ENCODE assay signal across 24 cellular contexts in genomic region chr12:49471557-49471956, GRCh38.
"Had no signal": no experiment of that assay in that cellular context is flagged by ENCODE, and none has a peak within 500 bp of the region (broad histone marks: within the 10 kb centered on the region; RNA-seq: fewer than 3 reads in every experiment).

No MANE protein-coding gene starts in this region.

- H3K9me3 ChIP-seq: lower lobe of right lung, mucosa of descending colon, right lobe of liver, tibial nerve had no signal

- ATAC-seq: activated CD4-positive, alpha-beta T cell treated with anti-CD3 and anti-CD28 coated beads for 36 hours; activated naive CD4-positive, alpha-beta T cell treated with anti-CD3 and anti-CD28 coated beads, Interleukin-2, amount 50 U/mL, for 72 hours; activated T-helper 17 cell treated with anti-CD3 and anti-CD28 coated beads, Interleukin-2, amount 50 U/mL, for 72 hours; foreskin keratinocyte; lower lobe of right lung; mucosa of descending colon; right lobe of liver; stimulated activated naive CD8-positive, alpha-beta T cell treated with anti-CD3 and anti-CD28 coated beads, Interleukin-15, amount 100 ng/mL, for 72 hours had no signal

- H3K27ac ChIP-seq: foreskin keratinocyte, lower lobe of right lung, right lobe of liver, skin epidermis, tibial nerve had no signal

- H3K4me3 ChIP-seq: lower lobe of right lung, mucosa of descending colon, right lobe of liver, skin epidermis, tibial nerve had no signal

- H3K27me3 ChIP-seq: foreskin keratinocyte, right lobe of liver, tibial nerve had no signal

- DNase-seq: activated B cell treated with CpG ODN at 0.5 μM for 24 hours; activated CD4-positive, alpha-beta T cell treated with anti-CD3 and anti-CD28 coated beads for 36 hours; activated CD4-positive, alpha-beta T cell treated with anti-CD3 and anti-CD28 coated beads, Interleukin-2, amount 50 U/mL, for 4 hours; activated CD8-positive, alpha-beta memory T cell treated with anti-CD3 and anti-CD28 coated beads for 24 hours; activated CD8-positive, alpha-beta memory T cell treated with anti-CD3 and anti-CD28 coated beads, Interleukin-2, amount 50 U/mL, for 4 hours; activated T-cell treated with anti-CD3 and anti-CD28 coated beads, Interleukin-2, amount 50 U/mL, for 24 hours; aorta; central memory CD4-positive, alpha-beta T cell; dermis blood vessel endothelial cell; effector CD8-positive, alpha-beta T cell; kidney; lower lobe of right lung; mesendoderm; mucosa of descending colon; naive B cell; occipital lobe; right lobe of liver; stimulated activated CD4-positive, alpha-beta T cell treated with anti-CD3 and anti-CD28 coated beads, Interleukin-1b, Interleukin-23, amount 100 ng/mL, for 48 hours; stimulated activated naive CD8-positive, alpha-beta T cell treated with anti-CD3 and anti-CD28 coated beads, Interleukin-15, amount 100 ng/mL, for 72 hours had no signal

- H3K4me1 ChIP-seq: foreskin keratinocyte, lower lobe of right lung, right lobe of liver, tibial nerve had no signal

- H3K36me3 ChIP-seq: lower lobe of right lung, right lobe of liver, tibial nerve had no signal

- FAIRE-seq: kidney had no signal
